Comparison of ENCODE assay signal across 14 cellular contexts in the genomic region with DNA sequence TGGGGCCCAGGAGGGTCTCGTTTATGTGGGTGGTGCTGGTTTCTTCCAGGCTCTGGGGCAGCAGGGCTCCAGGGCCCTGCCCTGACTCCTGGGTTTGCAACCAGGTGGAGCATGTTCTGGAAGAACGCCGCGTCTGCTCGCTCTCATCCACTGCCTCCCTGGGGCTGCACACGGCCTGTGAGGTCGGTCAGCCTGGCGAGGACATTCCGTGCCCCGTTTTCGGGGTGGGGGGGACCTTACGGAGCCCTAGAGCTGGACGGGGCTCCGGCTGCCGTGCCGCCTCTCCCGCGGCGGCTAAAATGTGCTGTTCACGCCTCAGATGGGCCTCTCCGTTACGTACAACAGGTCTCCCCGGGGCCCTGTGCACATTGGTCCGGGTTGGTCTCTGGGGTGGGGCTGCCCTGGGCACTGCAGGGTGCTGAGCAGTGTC. TPM values are rescaled to one million over a fixed set of nuclear protein-coding genes. Genes with fewer than 3 reads are reported as not detected.
DNase-seq lines count a peak whose midpoint lies in the region; ATAC-seq and TF ChIP-seq lines count a peak whose summit lies in the region.
"Had no signal": no experiment of that assay in that cellular context is flagged by ENCODE, and none has a peak within 500 bp of the region (broad histone marks: within the 10 kb centered on the region; RNA-seq: fewer than 3 reads in every experiment).

No MANE protein-coding gene starts in this region.

- intact Hi-C loops in heart left ventricle (cut with DNase I) = loop anchor here in 1 of 10 donors (10.0 kb wide), 1 partner anchor 633 kb away; no protein-coding TSS in a partner anchor
- intact Hi-C loops in cardiac septum (cut with DNase I) = loop anchor here (5.0 kb wide), 1 partner anchor 35 kb away; a partner anchor contains a TSS
- intact Hi-C loops in ovary (cut with DNase I) = loop anchor here in 1 of 4 donors (10.0 kb wide), 1 partner anchor 133 kb away; no protein-coding TSS in a partner anchor
- intact Hi-C loops in uterus (cut with DNase I; ENCODE audit: low total_unique reads) = no loop called here
- intact Hi-C loops in lower leg skin (cut with DNase I; ENCODE audit: low total_unique reads) = no loop called here

- peak overlapping the region; percentile 89 to 98 (median 95) for H3K27ac ChIP-seq in heart left ventricle
- peak overlapping the region; percentile 91 to 92 for H3K27ac ChIP-seq in right atrium auricular region
- H3K27ac ChIP-seq in ovary = peak overlapping the region; percentile 1 to 42
- peak overlapping the region; percentile 67 to 73 for H3K27ac ChIP-seq in uterus

- H3K27me3 ChIP-seq in heart left ventricle (peaks cover 0 to 16% (median 0%) of the 10 kb centered on the region in 9 donors), right atrium auricular region (no peaks in the 10 kb centered on the region), ovary (no peaks in the 10 kb centered on the region), uterus (no peaks in the 10 kb centered on the region)

- no peaks in the 10 kb centered on the region for H3K9me3 ChIP-seq in heart left ventricle
- no peaks in the 10 kb centered on the region for H3K9me3 ChIP-seq in right atrium auricular region
- no peaks in the 10 kb centered on the region for H3K9me3 ChIP-seq in ovary
- no peaks in the 10 kb centered on the region for H3K9me3 ChIP-seq in uterus

- DNase-seq in heart left ventricle = peak in 2 of 5 donors; percentile 45 to 60
- no peak for DNase-seq in cardiac septum (ENCODE audit: low spot score)
- no peak for DNase-seq in right atrium auricular region (ENCODE audit: low spot score)
- peak in 2 of 5 donors; percentile 23 to 62 for DNase-seq in ovary
- no peak for DNase-seq in uterus
- no peak for DNase-seq in lower leg skin (ENCODE audit: low spot score in 2 of 2)
- no peak for DNase-seq in anterior cingulate cortex (lab: John Stamatoyannopoulos, UW)
- DNase-seq: activated CD4-positive, CD25-positive, alpha-beta regulatory T cell; activated T-cell treated with anti-CD3 and anti-CD28 coated beads, Interleukin-2, amount 50 U/mL, for 72 hours; GOT3; head of caudate nucleus; naive B cell; stimulated activated CD4-positive, alpha-beta T cell treated with anti-CD3 and anti-CD28 coated beads, Interleukin-4, amount 100 ng/mL, for 1 hour had no signal

- no peaks in the 10 kb centered on the region for H3K36me3 ChIP-seq in heart left ventricle
- H3K36me3 ChIP-seq in right atrium auricular region = no peaks in the 10 kb centered on the region
- H3K36me3 ChIP-seq in ovary = no peaks in the 10 kb centered on the region
- H3K36me3 ChIP-seq in uterus = no peaks in the 10 kb centered on the region

- peak in 1 of 4 donors; percentile 12 for ATAC-seq in heart left ventricle
- ATAC-seq in GM18868 (IDR thresholded peaks at IDR 0.05; ENCODE audit: unreplicated experiment) = no peak
- ATAC-seq: activated T-cell treated with anti-CD3 and anti-CD28 coated beads, Interleukin-2, amount 50 U/mL, for 72 hours had no signal

- WGBS in heart left ventricle, 4 donors = 21 to 58% (median 38%) methylated on average over 20 to 24 of the region's 24 CpGs
- 29 to 61% (median 37%) methylated on average over 23 to 24 of the region's 24 CpGs for WGBS in ovary, 3 donors
- 31 to 43% methylated on average over 5 to 24 of the region's 24 CpGs for WGBS in lower leg skin, 2 donors

- H3K4me3 ChIP-seq in heart left ventricle (peak overlapping the region in 11 of 12 donors; percentile 36 to 100 (median 97)), right atrium auricular region (peak overlapping the region; percentile 11 to 99), ovary (peak overlapping the region; percentile 27), uterus (peak overlapping the region; percentile 7 to 95), lower leg skin (ENCODE audit: low read depth, poor library complexity, severe bottlenecking) (no peak overlapping the region)

- TF ChIP-seq POLR2A in heart left ventricle (IDR thresholded peaks at IDR 0.05) (no peak), ovary (IDR thresholded peaks at IDR 0.05) (no peak), uterus (IDR thresholded peaks at IDR 0.05) (no peak), lower leg skin (IDR thresholded peaks at IDR 0.05) (no peak)

- TF ChIP-seq EP300 in ovary (IDR thresholded peaks at IDR 0.05) = no peak

- no peak for TF ChIP-seq CTCF in heart left ventricle (IDR thresholded peaks at IDR 0.05)
- no peak for TF ChIP-seq CTCF in right atrium auricular region (IDR thresholded peaks at IDR 0.05)
- no peak for TF ChIP-seq CTCF in ovary (IDR thresholded peaks at IDR 0.05)
- no peak for TF ChIP-seq CTCF in uterus (IDR thresholded peaks at IDR 0.05)
- TF ChIP-seq CTCF in lower leg skin (IDR thresholded peaks at IDR 0.05) = no peak

- peaks cover 29 to 78% (median 65%) of the 10 kb centered on the region in 12 donors for H3K4me1 ChIP-seq in heart left ventricle
- H3K4me1 ChIP-seq in right atrium auricular region = peaks cover 0 to 79% of the 10 kb centered on the region in 2 donors
- peaks cover 39% of the 10 kb centered on the region for H3K4me1 ChIP-seq in ovary (ENCODE audit: insufficient read depth)
- H3K4me1 ChIP-seq in uterus = peaks cover 0 to 35% of the 10 kb centered on the region in 2 donors

RNA-seq across cellular contexts. Expression of a gene that starts 3.3 kb away (rescaled TPM):
- 10 to 100 TPM; 55.3 to 91.8 (median 70.9) TPM for total RNA-seq in heart left ventricle
- 10 to 100 TPM; 43.5 to 74.6 TPM for polyA plus RNA-seq in heart left ventricle
- total RNA-seq in cardiac septum = 60.9 TPM
- 10 to 100 TPM; 58.4 to 77.9 TPM for total RNA-seq in right atrium auricular region
- 10 to 100 TPM; 27.3 to 66.7 (median 57.1) TPM for total RNA-seq in ovary
- polyA plus RNA-seq in ovary = 10 to 100 TPM; 44.0 to 46.2 TPM
- total RNA-seq in uterus = 10 to 100 TPM in 3 of 4 donors, 1 to 10 TPM in 1; 8.5 to 71.8 (median 27.7) TPM
- total RNA-seq in lower leg skin = 10 to 100 TPM; 42.5 to 63.8 (median 56.5) TPM

RNA-seq across cellular contexts. Expression of a gene that starts 35.2 kb away (rescaled TPM):
- total RNA-seq in heart left ventricle (1,000 to 10,000 TPM in 1 of 9 donors, 100 to 1,000 TPM in 8; 593 to 1,121 (median 711) TPM), cardiac septum (804 TPM), right atrium auricular region (1,000 to 10,000 TPM in 1 of 2 donors, 100 to 1,000 TPM in 1; 869 to 1,050 TPM), ovary (100 to 1,000 TPM; 274 to 670 (median 503) TPM), uterus (100 to 1,000 TPM in 3 of 4 donors, 10 to 100 TPM in 1; 86.1 to 644 (median 429) TPM), lower leg skin (100 to 1,000 TPM; 329 to 533 (median 387) TPM)
- polyA plus RNA-seq in heart left ventricle (1,000 to 10,000 TPM in 1 of 2 donors, 100 to 1,000 TPM in 1; 686 to 1,459 TPM), ovary (100 to 1,000 TPM; 241 to 530 TPM)

RNA-seq across cellular contexts. Expression of a gene that starts 38.4 kb away (rescaled TPM):
- total RNA-seq in heart left ventricle = 10 to 100 TPM in 1 of 9 donors, 1 to 10 TPM in 8; 1.1 to 15.2 (median 2.1) TPM
- polyA plus RNA-seq in heart left ventricle = 1 to 10 TPM in 1 of 2 donors, under 1 TPM in 1; 0.69 to 1.5 TPM
- total RNA-seq in cardiac septum = 1.9 TPM
- total RNA-seq in right atrium auricular region = 1 to 10 TPM in 1 of 2 donors, under 1 TPM in 1; 0.74 to 3.0 TPM
- total RNA-seq in ovary = 1 to 10 TPM; 1.2 to 4.8 (median 1.4) TPM
- polyA plus RNA-seq in ovary = 1 to 10 TPM; 1.2 to 1.9 TPM
- 1 to 10 TPM; 1.2 to 7.2 (median 2.9) TPM for total RNA-seq in uterus
- 100 to 1,000 TPM in 1 of 4 donors, 10 to 100 TPM in 3; 74.3 to 105 (median 84.2) TPM for total RNA-seq in lower leg skin

Comparison
In these comparisons a context has a peak if more than half of its experiments do, and no peak if none do; other contexts are left out.
1. H3K27ac ChIP-seq: peak in every context shown above with its lines; median percentile 95 in heart left ventricle; 92 in right atrium auricular region; 70 in uterus; 22 in ovary.
2. RNA of a gene that starts 38.4 kb away (total RNA-seq): 74.3 to 105 TPM in lower leg skin; 1.2 to 7.2 TPM in uterus, 0.74 to 3.0 TPM in right atrium auricular region, 1.1 to 15.2 TPM in heart left ventricle, 1.9 TPM in cardiac septum (single experiment) and 1.2 to 4.8 TPM in ovary; every median in the first group is over 4 times any median in the second.